In genomic region chr6:157652601-157653363, GRCh38 we compare ENCODE assay signal across 21 cellular contexts.
DNase-seq lines count a peak whose midpoint lies in the region; ATAC-seq, FAIRE-seq and TF ChIP-seq lines count a peak whose summit lies in the region.
"Had no signal": no experiment of that assay in that cellular context is flagged by ENCODE, and none has a peak within 500 bp of the region (broad histone marks: within the 10 kb centered on the region; RNA-seq: fewer than 3 reads in every experiment).

No MANE protein-coding gene starts in this region.

- H3K4me1 ChIP-seq in GM12878 (ENCODE audit: control insufficient read depth, insufficient read depth, low read length) (no peaks in the 10 kb centered on the region), neuronal stem cell (ENCODE audit: control insufficient read depth in 2 of 2, insufficient read depth in 1 of 2, low read depth in 1 of 2, low read length in 2 of 2) (peaks cover 0 to 6% of the 10 kb centered on the region in 2 donors)

- DNase-seq in NCI-H82 (lab: John Stamatoyannopoulos, UW) (peak; percentile 72), NCI-H82 treated with DMSO at 0.1 percent for 48 hours (lab: John Stamatoyannopoulos, UW; ENCODE audit: unreplicated experiment) (no peak), GM12878 (ENCODE audit: low read depth, low spot score) (no peak), neuronal stem cell (ENCODE audit: low spot score) (no peak), type B pancreatic cell (ENCODE audit: extremely low spot score, unreplicated experiment) (no peak), GM10266 (ENCODE audit: extremely low spot score) (no peak)
- DNase-seq: 8988T; CD4-positive, CD25-positive, alpha-beta regulatory T cell; COR-L47; DMS 273 treated with DMSO at 0.1 percent for 48 hours; DND-41; GDM1; NCI-H1105 treated with DMSO at 0.1 percent for 48 hours; NCI-H1694; NCI-H2107; NCI-H226; NCI-H526 treated with DMSO at 0.1 percent for 48 hours had no signal

- no peak overlapping the region for H2BK120ac ChIP-seq in neuronal stem cell (ENCODE audit: low read depth, low read length)

- H2BK5ac ChIP-seq in neuronal stem cell (ENCODE audit: low read length): no peak overlapping the region

- H3K4me3 Mint-ChIP-seq in type B pancreatic cell: no peak overlapping the region

- H3K4me3 ChIP-seq in GM12878: no peak overlapping the region
- H3K4me3 ChIP-seq in neuronal stem cell (ENCODE audit: low read length in 2 of 2): no peak overlapping the region
- H3K4me3 ChIP-seq: K562 had no signal

- H3K79me2 ChIP-seq in GM12878 (ENCODE audit: control insufficient read depth, insufficient read depth, low read length): no peaks in the 10 kb centered on the region

- no peak for TF ChIP-seq RAD21 in GM12878 (IDR thresholded peaks at IDR 0.05; ENCODE audit: insufficient read depth, low read depth, low read length)

- RAD21 ChIA-PET in GM12878 (lab: Charles Lee; ENCODE audit: unreplicated experiment): no interaction called here

- H3K4me1 Mint-ChIP-seq in type B pancreatic cell (ENCODE audit: unreplicated experiment): peaks cover 12% of the 10 kb centered on the region

- H3K79me1 ChIP-seq in neuronal stem cell (ENCODE audit: low read depth, low read length): no peaks in the 10 kb centered on the region

- H3K9ac ChIP-seq in GM12878 (ENCODE audit: control insufficient read depth, insufficient read depth, low read length) (no peak overlapping the region), neuronal stem cell (ENCODE audit: low read depth, low read length, poor library complexity) (peak overlapping the region; percentile 14)

- no peaks in the 10 kb centered on the region for H3K9me3 Mint-ChIP-seq in type B pancreatic cell
- H3K9me3 Mint-ChIP-seq: CD4-positive, CD25-positive, alpha-beta regulatory T cell had no signal

- no peaks in the 10 kb centered on the region for H3K36me3 Mint-ChIP-seq in type B pancreatic cell

- H3K18ac ChIP-seq in neuronal stem cell (ENCODE audit: low read length): no peak overlapping the region

- no peak overlapping the region for H3K4me2 ChIP-seq in GM12878 (ENCODE audit: control insufficient read depth, insufficient read depth)
- no peak overlapping the region for H3K4me2 ChIP-seq in neuronal stem cell (ENCODE audit: insufficient read depth, low read length, poor library complexity, severe bottlenecking)

- no peak overlapping the region for H2BK12ac ChIP-seq in neuronal stem cell (ENCODE audit: low read length)

- H4K20me1 ChIP-seq in GM12878 (ENCODE audit: control insufficient read depth, insufficient read depth): no peaks in the 10 kb centered on the region

- BruUV-seq in GM12878 (replicated peaks; lab: Mats Ljungman, UMichigan): TSS peak; percentile 40

- no peak for FAIRE-seq in GM12878 (lab: Jason Lieb, UNC)
- FAIRE-seq: K562 had no signal

- no peak overlapping the region for H3K14ac ChIP-seq in neuronal stem cell (ENCODE audit: low read length)

- no peak overlapping the region for H4K91ac ChIP-seq in neuronal stem cell (ENCODE audit: low read depth, low read length, poor library complexity)

- in situ Hi-C loops in GM12878 (cut with MboI): no loop called here

- H4K8ac ChIP-seq in neuronal stem cell (ENCODE audit: low read depth, low read length): no peak overlapping the region

- ATAC-seq in GM12878 (no peak), GM18858 (IDR thresholded peaks at IDR 0.05; ENCODE audit: unreplicated experiment) (no peak), GM18861 (IDR thresholded peaks at IDR 0.05; ENCODE audit: unreplicated experiment) (no peak)
- ATAC-seq: K562, Panc1 had no signal

- WGBS in GM12878 (ENCODE audit: insufficient coverage, insufficient replicate concordance, low lambda C conversion rate, missing lambda C conversion rate): 84% methylated on average over 18 of the region's 18 CpGs
- no CpG with 5 or more reads among the region's 18 CpGs for WGBS in neuronal stem cell (ENCODE audit: extremely low coverage in 2 of 2, insufficient read length in 2 of 2, insufficient replicate concordance in 1 of 2), 2 donors

- POLR2A ChIA-PET in GM12878 (lab: Charles Lee): no interaction called here

- SMC1A ChIA-PET in GM12878 (lab: Charles Lee; ENCODE audit: uncharacterized antibody, unreplicated experiment): no interaction called here

- TF ChIP-seq EP300 in GM12878 (IDR thresholded peaks at IDR 0.05; ENCODE audit: borderline replicate concordance in 1 of 2, control insufficient read depth in 1 of 2, low read depth in 2 of 2, low read length in 2 of 2): no peak

- H3K4ac ChIP-seq in neuronal stem cell (ENCODE audit: low read length): no peak overlapping the region

- H3K23ac ChIP-seq in neuronal stem cell (ENCODE audit: low read depth, low read length, poor library complexity): peak overlapping the region; percentile 12

- H3K27me3 ChIP-seq in GM12878 (replicated peaks in 1 of 2; ENCODE audit: control insufficient read depth in 2 of 2, insufficient read depth in 2 of 2, low read length in 1 of 2) (no peaks in the 10 kb centered on the region), neuronal stem cell (ENCODE audit: control insufficient read depth in 3 of 3, insufficient read depth in 3 of 3, low read depth in 1 of 3, low read length in 3 of 3) (no peaks in the 10 kb centered on the region)

- no peak for TF ChIP-seq CTCF in GM12878 (IDR thresholded peaks at IDR 0.05 in 2 of 3, conservative IDR thresholded peaks at IDR 0.05 in 1 of 3; ENCODE audit: control insufficient read depth in 2 of 3, extremely low read depth in 1 of 3, insufficient read depth in 1 of 3, low read depth in 3 of 3, low read length in 3 of 3)
- no peak for TF ChIP-seq CTCF in type B pancreatic cell (conservative IDR thresholded peaks at IDR 0.05)
- TF ChIP-seq CTCF in GM10266 (IDR thresholded peaks at IDR 0.05; ENCODE audit: control insufficient read depth, insufficient read depth, low read depth, missing control alignments): no peak

- no peak for TF ChIP-seq POLR2A in GM12878 (IDR thresholded peaks at IDR 0.05; ENCODE audit: low read depth, low read length)

- H2AFZ ChIP-seq in GM12878 (ENCODE audit: control insufficient read depth, low read depth, low read length) (no peak overlapping the region), neuronal stem cell (ENCODE audit: low read length) (no peak overlapping the region)

- peaks cover 3% of the 10 kb centered on the region for H3K27me3 Mint-ChIP-seq in type B pancreatic cell
- H3K27me3 Mint-ChIP-seq: CD4-positive, CD25-positive, alpha-beta regulatory T cell had no signal

- CTCF ChIA-PET in GM12878 (lab: Yijun Ruan, JAX): no interaction called here

- no peak overlapping the region for H2AK5ac ChIP-seq in neuronal stem cell (ENCODE audit: low read depth, low read length)

- peak overlapping the region; percentile 51 for H3K27ac Mint-ChIP-seq in type B pancreatic cell

- peaks cover 0 to 3% of the 10 kb centered on the region in 2 experiments; a peak in 2 of 4 replicates for H3K36me3 ChIP-seq in GM12878 (ENCODE audit: control insufficient read depth in 2 of 2, insufficient read depth in 2 of 2, low read length in 1 of 2)
- peaks cover 0 to 1% of the 10 kb centered on the region in 2 donors for H3K36me3 ChIP-seq in neuronal stem cell (replicated peaks in 1 of 2; ENCODE audit: control insufficient read depth in 2 of 2, insufficient read depth in 2 of 2, low read length in 2 of 2)

- H3K9me3 ChIP-seq in GM12878 (replicated peaks; ENCODE audit: control insufficient read depth, insufficient read depth, low read length): no peaks in the 10 kb centered on the region; the same call in 2 of the 3 replicates
- H3K9me3 ChIP-seq in neuronal stem cell (replicated peaks in 1 of 2; ENCODE audit: control insufficient read depth in 2 of 2, insufficient read depth in 1 of 2, low read depth in 1 of 2, low read length in 2 of 2): no peaks in the 10 kb centered on the region

- H3K27ac ChIP-seq in GM12878 (ENCODE audit: control insufficient read depth, insufficient read depth) (no peak overlapping the region), neuronal stem cell (replicated peaks; ENCODE audit: low read length) (no peak overlapping the region)

- H2BK15ac ChIP-seq in neuronal stem cell (ENCODE audit: low read length): peak overlapping the region; percentile 31

- intact Hi-C loops in GM12878 (cut with micrococcal nuclease; ENCODE audit: unreplicated experiment): no loop called here

TF ChIP-seq in GM12878, 131 proteins besides CTCF, POLR2A, EP300 and RAD21:
- TF ChIP-seq SIN3A (IDR thresholded peaks at IDR 0.05; ENCODE audit: low read depth, low read length): no peak
- no peak for TF ChIP-seq STAT3 (IDR thresholded peaks at IDR 0.05; ENCODE audit: low read depth, low read length)
- TF ChIP-seq SMARCA5 (IDR thresholded peaks at IDR 0.05): no peak
- no peak for TF ChIP-seq HDAC6 (IDR thresholded peaks at IDR 0.05; ENCODE audit: unreplicated experiment)
- no peak for TF ChIP-seq CHD2 (IDR thresholded peaks at IDR 0.05; ENCODE audit: borderline replicate concordance, low read depth, low read length)
- no peak for TF ChIP-seq ATF7 (IDR thresholded peaks at IDR 0.05; ENCODE audit: low read depth)
